In the genomic region with DNA sequence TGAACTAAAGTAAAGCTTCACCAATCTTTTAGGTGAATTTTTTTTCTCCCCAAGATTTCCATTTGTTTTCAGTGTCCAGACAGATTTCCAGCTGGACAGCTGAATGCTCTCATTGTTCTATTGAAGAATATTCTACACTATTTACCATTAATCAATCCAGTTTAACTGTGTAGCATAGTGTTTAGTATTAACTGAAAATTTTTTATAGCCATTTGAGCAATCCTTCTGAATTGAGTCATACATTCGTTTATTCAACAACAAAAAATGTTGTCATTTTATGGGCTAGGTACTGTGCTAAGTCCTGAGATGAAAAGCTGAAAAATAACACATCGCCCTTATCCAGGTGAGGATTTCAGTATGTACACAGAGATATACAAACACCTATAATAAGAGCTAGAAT, we compare ENCODE assay signal across 22 cellular contexts.
DNase-seq lines count a peak whose midpoint lies in the region; ATAC-seq and TF ChIP-seq lines count a peak whose summit lies in the region.
"Had no signal": no experiment of that assay in that cellular context is flagged by ENCODE, and none has a peak within 500 bp of the region (broad histone marks: within the 10 kb centered on the region; RNA-seq: fewer than 3 reads in every experiment).

No MANE protein-coding gene starts in this region.

- DNase-seq in COLO829 (ENCODE audit: low spot score) (peak; percentile 51), HT-29 (ENCODE audit: low spot score) (peak; percentile 41), epithelial cell of esophagus (ENCODE audit: low read depth) (peak; percentile 30), omental fat pad (ENCODE audit: low spot score) (no peak), HuH-7.5 (ENCODE audit: low spot score) (no peak), NCI-H2029 treated with DMSO at 0.1 percent for 48 hours (lab: John Stamatoyannopoulos, UW) (no peak), occipital lobe (lab: John Stamatoyannopoulos, UW) (no peak)
- DNase-seq: activated CD4-positive, CD25-positive, alpha-beta regulatory T cell; body of pancreas; CD4-positive, alpha-beta memory T cell; DND-41; heart right ventricle; islet precursor cell; NCI-H1105 treated with DMSO at 0.1 percent for 48 hours; nephron progenitor cell; SIG-M5; upper lobe of left lung had no signal

- H3K36me3 Mint-ChIP-seq in activated T-helper 17 cell treated with anti-CD3 and anti-CD28 coated beads, Interleukin-2, amount 50 U/mL, for 72 hours (ENCODE audit: low read depth), result no peaks in the 10 kb centered on the region
- H3K36me3 Mint-ChIP-seq: activated naive CD8-positive, alpha-beta T cell; CD4-positive, alpha-beta memory T cell; memory B cell had no signal

- no peak overlapping the region for H3K4me3 Mint-ChIP-seq in activated T-helper 17 cell treated with anti-CD3 and anti-CD28 coated beads, Interleukin-2, amount 50 U/mL, for 72 hours
- H3K4me3 Mint-ChIP-seq: activated naive CD8-positive, alpha-beta T cell; CD4-positive, alpha-beta memory T cell; memory B cell; nephron progenitor cell; stimulated activated naive CD8-positive, alpha-beta T cell treated with anti-CD3 and anti-CD28 coated beads, Interleukin-15, Interleukin-2, amounts not matched to agents 100 ng/mL and 50 ng/mL, for 24 hours had no signal

- H3K27me3 Mint-ChIP-seq in activated T-helper 17 cell treated with anti-CD3 and anti-CD28 coated beads, Interleukin-2, amount 50 U/mL, for 72 hours, result peaks cover 7% of the 10 kb centered on the region
- H3K27me3 Mint-ChIP-seq: memory B cell; stimulated activated naive CD8-positive, alpha-beta T cell treated with anti-CD3 and anti-CD28 coated beads, Interleukin-15, Interleukin-2, amounts not matched to agents 100 ng/mL and 50 ng/mL, for 24 hours had no signal

- H3K4me3 ChIP-seq in epithelial cell of esophagus (ENCODE audit: low read length), result no peak overlapping the region
- H3K4me3 ChIP-seq: body of pancreas, heart right ventricle, upper lobe of left lung had no signal

- ATAC-seq in omental fat pad (ENCODE audit: low FRiP score), result peak; percentile 57
- ATAC-seq in activated T-helper 17 cell treated with anti-CD3 and anti-CD28 coated beads, Interleukin-2, amount 50 U/mL, for 72 hours (replicated peaks), result no peak
- ATAC-seq: body of pancreas, HCT116 had no signal

- no peaks in the 10 kb centered on the region for H3K9me3 Mint-ChIP-seq in activated T-helper 17 cell treated with anti-CD3 and anti-CD28 coated beads, Interleukin-2, amount 50 U/mL, for 72 hours
- H3K9me3 Mint-ChIP-seq: CD4-positive, alpha-beta memory T cell; memory B cell; stimulated activated naive CD8-positive, alpha-beta T cell treated with anti-CD3 and anti-CD28 coated beads, Interleukin-15, Interleukin-2, amounts not matched to agents 100 ng/mL and 50 ng/mL, for 24 hours had no signal

- no peaks in the 10 kb centered on the region for H3K4me1 Mint-ChIP-seq in activated T-helper 17 cell treated with anti-CD3 and anti-CD28 coated beads, Interleukin-2, amount 50 U/mL, for 72 hours
- H3K4me1 Mint-ChIP-seq: CD4-positive, alpha-beta memory T cell; memory B cell; nephron progenitor cell had no signal

- TF ChIP-seq CTCF in epithelial cell of esophagus (IDR thresholded peaks at IDR 0.05; ENCODE audit: insufficient read depth, low read depth, low read length, missing control alignments) (no peak), omental fat pad (IDR thresholded peaks at IDR 0.05) (no peak)

- no peak overlapping the region for H3K27ac Mint-ChIP-seq in activated T-helper 17 cell treated with anti-CD3 and anti-CD28 coated beads, Interleukin-2, amount 50 U/mL, for 72 hours
- H3K27ac Mint-ChIP-seq: activated naive CD8-positive, alpha-beta T cell; CD4-positive, alpha-beta memory T cell; memory B cell; nephron progenitor cell; stimulated activated naive CD8-positive, alpha-beta T cell treated with anti-CD3 and anti-CD28 coated beads, Interleukin-15, Interleukin-2, amounts not matched to agents 100 ng/mL and 50 ng/mL, for 24 hours had no signal

Comparison
In these comparisons a context has a peak if more than half of its experiments do, and no peak if none do; other contexts are left out.
1. DNase-seq: peak in COLO829 (single experiment), HT-29 (single experiment) and epithelial cell of esophagus (single experiment); none in omental fat pad (single experiment), HuH-7.5 (single experiment), NCI-H2029 treated with DMSO at 0.1 percent for 48 hours (single experiment) and occipital lobe (single experiment).